ENCODE assay signal across 21 cellular contexts in genomic region chr10:27426948-27427467, GRCh38.
DNase-seq lines count a peak whose midpoint lies in the region; ATAC-seq, FAIRE-seq and TF ChIP-seq lines count a peak whose summit lies in the region.
"Had no signal": no experiment of that assay in that cellular context is flagged by ENCODE, and none has a peak within 500 bp of the region (broad histone marks: within the 10 kb centered on the region; RNA-seq: fewer than 3 reads in every experiment).

No MANE protein-coding gene starts in this region.

- in situ Hi-C loops in K562 (cut with MboI) = no loop called here

- POLR2A ChIA-PET in A549 (lab: Yijun Ruan, JAX) (no interaction called here), HEK293 (lab: Yijun Ruan, JAX) (no interaction called here), K562 (lab: Yijun Ruan, JAX) (no interaction called here)

- H3K27me3 ChIP-seq in K562 (ENCODE audit: control insufficient read depth in 2 of 2, insufficient read depth in 2 of 2, low read length in 2 of 2) = no peaks in the 10 kb centered on the region
- H3K27me3 ChIP-seq: BE2C; BLaER1 treated with 17β-estradiol and CSF1 and Interleukin-3, amounts not matched to agents 10 nM and 100 nM had no signal

- H3K4me2 ChIP-seq in A549 (no peak overlapping the region), K562 (ENCODE audit: insufficient read depth, low read length) (no peak overlapping the region)
- H3K4me2 ChIP-seq: BLaER1 treated with 17β-estradiol and CSF1 and Interleukin-3, amounts not matched to agents 10 nM and 100 nM had no signal

- intact Hi-C loops in K562 (cut with micrococcal nuclease) = no loop called here

- H3K36me3 ChIP-seq in HEK293 (ENCODE audit: control insufficient read depth in 2 of 2, insufficient read depth in 1 of 2, low read length in 2 of 2) (no peaks in the 10 kb centered on the region), K562 (ENCODE audit: control insufficient read depth, insufficient read depth, low read length) (no peaks in the 10 kb centered on the region)
- H3K36me3 ChIP-seq: BE2C; BLaER1 treated with 17β-estradiol and CSF1 and Interleukin-3, amounts not matched to agents 10 nM and 100 nM had no signal

- TF ChIP-seq EP300 in A549 (IDR thresholded peaks at IDR 0.05) (no peak), K562 (IDR thresholded peaks at IDR 0.05; ENCODE audit: low read length) (no peak)

- no peak overlapping the region for H3K9ac ChIP-seq in K562 (ENCODE audit: insufficient read depth in 1 of 2, low read depth in 2 of 2, low read length in 2 of 2)
- H3K9ac ChIP-seq: BLaER1 treated with 17β-estradiol and CSF1 and Interleukin-3, amounts not matched to agents 10 nM and 100 nM; GM23248 had no signal

- H3K27ac ChIP-seq in A549 = no peak overlapping the region
- H3K27ac ChIP-seq in HEK293 (ENCODE audit: extremely low read depth, low read depth, low read length) = no peak overlapping the region
- H3K27ac ChIP-seq in K562 (ENCODE audit: extremely low read depth, low read depth, low read length) = no peak overlapping the region
- peak overlapping the region; percentile 28 for H3K27ac ChIP-seq in epithelial cell of prostate
- H3K27ac ChIP-seq: BLaER1 treated with 17β-estradiol and CSF1 and Interleukin-3, amounts not matched to agents 10 nM and 100 nM; GM23248 had no signal

- FAIRE-seq in A549 (lab: Jason Lieb, UNC) (no peak), K562 (lab: Jason Lieb, UNC) (no peak)
- FAIRE-seq: D721Med, GM12878, H1 had no signal

- DNase-seq in A549 (ENCODE audit: low read depth in 1 of 2, low spot score in 1 of 2) (no peak), K562 (ENCODE audit: extremely low read depth in 1 of 4, low spot score in 3 of 4) (no peak), epithelial cell of prostate (ENCODE audit: low read depth, low spot score) (no peak), hippocampal formation (lab: John Stamatoyannopoulos, UW) (no peak)
- DNase-seq: AML-193; BE2C; CD4-positive, alpha-beta T cell; CD8-positive, alpha-beta memory T cell; DMS 273 treated with DMSO at 0.1 percent for 48 hours; DMS79; EL; GDM1; GM23248; H7; HCEC 1CT had no signal

- H2AFZ ChIP-seq in K562 (ENCODE audit: low read depth, low read length) = no peak overlapping the region
- H2AFZ ChIP-seq: GM23248 had no signal

- H3K4me3 ChIP-seq in A549 (no peak overlapping the region), HEK293 (ENCODE audit: low read depth, low read length) (no peak overlapping the region), K562 (no peak overlapping the region)
- H3K4me3 ChIP-seq: BLaER1 treated with 17β-estradiol and CSF1 and Interleukin-3, amounts not matched to agents 10 nM and 100 nM; GM12878; GM23248 had no signal

- BruUV-seq in K562 (replicated peaks; lab: Mats Ljungman, UMichigan) = no TSS peak

- no peak for TF ChIP-seq RAD21 in A549 (conservative IDR thresholded peaks at IDR 0.05 in 1 of 2, IDR thresholded peaks at IDR 0.05 in 1 of 2)
- TF ChIP-seq RAD21 in K562 (CRISPR knock-in tag; conservative IDR thresholded peaks at IDR 0.05 in 1 of 2, IDR thresholded peaks at IDR 0.05 in 1 of 2) = no peak

- H4K20me1 ChIP-seq in K562 (replicated peaks; ENCODE audit: control insufficient read depth, insufficient read depth, low read length) = no peaks in the 10 kb centered on the region
- H4K20me1 ChIP-seq: BLaER1 treated with 17β-estradiol and CSF1 and Interleukin-3, amounts not matched to agents 10 nM and 100 nM had no signal

- CTCF ChIA-PET in A549 (lab: Yijun Ruan, JAX) = no interaction called here
- CTCF ChIA-PET in HEK293 (lab: Yijun Ruan, JAX) = no interaction called here
- CTCF ChIA-PET in K562 (lab: Yijun Ruan, JAX; ENCODE audit: low intra/inter-chr PET ratio) = no interaction called here

- H3K9me3 ChIP-seq in A549 (no peaks in the 10 kb centered on the region; the same call in 2 of the 3 replicates), HEK293 (ENCODE audit: control insufficient read depth, insufficient read depth, low read depth, low read length) (no peaks in the 10 kb centered on the region), K562 (replicated peaks; ENCODE audit: control insufficient read depth, insufficient read depth, low read depth, low read length) (no peaks in the 10 kb centered on the region)
- H3K9me3 ChIP-seq: BE2C had no signal

- H3K4me1 ChIP-seq in A549 (no peaks in the 10 kb centered on the region), HEK293 (ENCODE audit: control insufficient read depth, insufficient read depth, low read length) (no peaks in the 10 kb centered on the region), K562 (replicated peaks in 1 of 2; ENCODE audit: control insufficient read depth in 2 of 2, insufficient read depth in 2 of 2, low read length in 2 of 2) (no peaks in the 10 kb centered on the region)
- H3K4me1 ChIP-seq: BE2C; BLaER1 treated with 17β-estradiol and CSF1 and Interleukin-3, amounts not matched to agents 10 nM and 100 nM had no signal

- no peak for ATAC-seq in A549
- no peak for ATAC-seq in K562
- no peak for ATAC-seq in GM18861 (IDR thresholded peaks at IDR 0.05; ENCODE audit: unreplicated experiment)
- ATAC-seq: GM12878 had no signal

- TF ChIP-seq CTCF in A549 (IDR thresholded peaks at IDR 0.05) (no peak), HEK293 (tag by site-specific recombination; IDR thresholded peaks at IDR 0.05) (no peak), K562 (IDR thresholded peaks at IDR 0.05 in 2 of 3, conservative IDR thresholded peaks at IDR 0.05 in 1 of 3; ENCODE audit: insufficient read depth in 2 of 3, low read depth in 1 of 3, low read length in 3 of 3) (no peak)

- 1% methylated on average over 2 of the region's 2 CpGs for WGBS in A549 (ENCODE audit: missing lambda C conversion rate)
- 3% methylated on average over 2 of the region's 2 CpGs for WGBS in K562 (ENCODE audit: insufficient coverage, low coverage, missing lambda C conversion rate)

- no peaks in the 10 kb centered on the region for H3K79me2 ChIP-seq in K562 (ENCODE audit: control insufficient read depth, insufficient read depth, low read length)

- TF ChIP-seq POLR2A in A549 (IDR thresholded peaks at IDR 0.05; ENCODE audit: low read length) (no peak), K562 (conservative IDR thresholded peaks at IDR 0.05) (no peak)

- no peaks in the 10 kb centered on the region for H3K9me1 ChIP-seq in K562 (ENCODE audit: control insufficient read depth, insufficient read depth, low read length)

TF ChIP-seq in A549, 52 proteins besides CTCF, POLR2A, EP300 and RAD21:
- TF ChIP-seq TFCP2L1 (CRISPR knock-in tag; IDR thresholded peaks at IDR 0.05) (no peak), MAFK (IDR thresholded peaks at IDR 0.05; ENCODE audit: partially characterized antibody) (peak; percentile 73)

TF ChIP-seq in HEK293, 187 proteins besides CTCF, POLR2A, EP300 and RAD21:
- peak; percentile 91 for TF ChIP-seq ZNF157 (tag by site-specific recombination; IDR thresholded peaks at IDR 0.05)
- no peak for TF ChIP-seq GLIS1 (tag by site-specific recombination; IDR thresholded peaks at IDR 0.05)
TF ChIP-seq in HEK293: peak in this region for 1.

TF ChIP-seq in K562, 482 proteins besides CTCF, POLR2A, EP300 and RAD21 (continues in another document):
- TF ChIP-seq E4F1 (CRISPR knock-in tag; IDR thresholded peaks at IDR 0.05; ENCODE audit: borderline replicate concordance) (no peak), XRCC5 (IDR thresholded peaks at IDR 0.05; ENCODE audit: low read depth, low read length) (no peak), KLF1 (tag; IDR thresholded peaks at IDR 0.05) (no peak), ZC3H11A (IDR thresholded peaks at IDR 0.05; ENCODE audit: low read depth, low read length) (no peak), ZNF707 (CRISPR knock-in tag; conservative IDR thresholded peaks at IDR 0.05) (no peak), MAFF (IDR thresholded peaks at IDR 0.05; ENCODE audit: low read length) (0 out of 2 replicates have a peak, but pooled peaks have one; percentile 12), E2F3 (CRISPR knock-in tag; IDR thresholded peaks at IDR 0.05) (no peak), PURB (CRISPR knock-in tag; IDR thresholded peaks at IDR 0.05; ENCODE audit: low read depth) (no peak), MAFK (IDR thresholded peaks at IDR 0.05; ENCODE audit: low read length) (peak; percentile 23; the same call in 1 of the 2 replicates), CBX1 (IDR thresholded peaks at IDR 0.05; ENCODE audit: low read depth) (no peak), ZNF316 (IDR thresholded peaks at IDR 0.05) (peak; percentile 59; the same call in 1 of the 2 replicates), MAFG (tag; conservative IDR thresholded peaks at IDR 0.05) (0 out of 2 replicates have a peak, but pooled peaks have one; percentile 17)
